1 cellular context compared by ENCODE assay signal in genomic region chr11:62073061-62073460, GRCh38.
TF ChIP-seq lines count a peak whose summit lies in the region.

No MANE protein-coding gene starts in this region.

TF ChIP-seq in K562, 482 proteins besides CTCF, POLR2A, EP300 and RAD21:
- no peak for TF ChIP-seq ZNF263 (CRISPR knock-in tag; IDR thresholded peaks at IDR 0.05; ENCODE audit: borderline replicate concordance)
- no peak for TF ChIP-seq GABPB2 (CRISPR knock-in tag; conservative IDR thresholded peaks at IDR 0.05)
- no peak for TF ChIP-seq RBM17 (IDR thresholded peaks at IDR 0.05; ENCODE audit: borderline replicate concordance, low read depth, low read length)
- TF ChIP-seq HMG20B (CRISPR knock-in tag; IDR thresholded peaks at IDR 0.05) = no peak
- no peak for TF ChIP-seq KHSRP (IDR thresholded peaks at IDR 0.05)
- no peak for TF ChIP-seq HMBOX1 (IDR thresholded peaks at IDR 0.05)
- no peak for TF ChIP-seq NFIX (CRISPR knock-in tag; IDR thresholded peaks at IDR 0.05; ENCODE audit: low read depth)
